Comparison of ENCODE assay signal across 1 cellular context in the genomic region with DNA sequence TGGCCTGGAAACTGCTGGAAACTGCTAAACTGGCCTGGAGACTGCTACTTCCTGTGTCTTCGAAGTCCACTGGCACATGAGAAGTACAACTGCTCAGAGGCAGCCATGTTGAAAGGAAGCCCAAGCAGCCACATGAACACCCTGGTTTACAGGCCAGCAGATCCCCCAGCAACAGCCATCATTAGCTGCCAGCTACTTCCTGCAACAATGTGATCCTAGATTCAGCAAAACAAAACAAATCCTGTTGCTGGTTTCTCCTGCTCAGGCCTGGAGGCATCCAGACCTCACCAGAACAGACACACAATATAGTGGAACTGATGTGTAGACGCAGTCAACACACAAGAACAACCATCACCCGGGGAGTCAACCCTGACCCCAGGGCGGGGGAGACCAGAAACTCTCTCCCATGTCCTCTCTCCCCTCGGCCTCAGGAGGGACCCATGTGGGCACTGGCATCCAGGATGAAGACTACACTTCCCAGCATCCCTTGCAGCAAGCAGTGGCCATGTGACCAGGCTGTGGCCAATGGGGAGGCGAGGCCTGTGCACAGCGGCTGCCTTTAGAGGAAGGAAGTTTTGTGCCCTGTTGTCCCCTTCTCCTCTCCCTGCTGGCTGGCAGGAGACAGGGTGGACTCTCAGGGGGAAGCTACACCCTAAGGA.
A peak's percentile ranks its signal among the peaks of the same experiment; 100 is the strongest.
TF ChIP-seq lines count a peak whose summit lies in the region.

No MANE protein-coding gene starts in this region.

TF ChIP-seq in HepG2, 621 proteins besides CTCF, POLR2A, EP300 and RAD21 (continued from another document):
- TF ChIP-seq, protein P1, sequence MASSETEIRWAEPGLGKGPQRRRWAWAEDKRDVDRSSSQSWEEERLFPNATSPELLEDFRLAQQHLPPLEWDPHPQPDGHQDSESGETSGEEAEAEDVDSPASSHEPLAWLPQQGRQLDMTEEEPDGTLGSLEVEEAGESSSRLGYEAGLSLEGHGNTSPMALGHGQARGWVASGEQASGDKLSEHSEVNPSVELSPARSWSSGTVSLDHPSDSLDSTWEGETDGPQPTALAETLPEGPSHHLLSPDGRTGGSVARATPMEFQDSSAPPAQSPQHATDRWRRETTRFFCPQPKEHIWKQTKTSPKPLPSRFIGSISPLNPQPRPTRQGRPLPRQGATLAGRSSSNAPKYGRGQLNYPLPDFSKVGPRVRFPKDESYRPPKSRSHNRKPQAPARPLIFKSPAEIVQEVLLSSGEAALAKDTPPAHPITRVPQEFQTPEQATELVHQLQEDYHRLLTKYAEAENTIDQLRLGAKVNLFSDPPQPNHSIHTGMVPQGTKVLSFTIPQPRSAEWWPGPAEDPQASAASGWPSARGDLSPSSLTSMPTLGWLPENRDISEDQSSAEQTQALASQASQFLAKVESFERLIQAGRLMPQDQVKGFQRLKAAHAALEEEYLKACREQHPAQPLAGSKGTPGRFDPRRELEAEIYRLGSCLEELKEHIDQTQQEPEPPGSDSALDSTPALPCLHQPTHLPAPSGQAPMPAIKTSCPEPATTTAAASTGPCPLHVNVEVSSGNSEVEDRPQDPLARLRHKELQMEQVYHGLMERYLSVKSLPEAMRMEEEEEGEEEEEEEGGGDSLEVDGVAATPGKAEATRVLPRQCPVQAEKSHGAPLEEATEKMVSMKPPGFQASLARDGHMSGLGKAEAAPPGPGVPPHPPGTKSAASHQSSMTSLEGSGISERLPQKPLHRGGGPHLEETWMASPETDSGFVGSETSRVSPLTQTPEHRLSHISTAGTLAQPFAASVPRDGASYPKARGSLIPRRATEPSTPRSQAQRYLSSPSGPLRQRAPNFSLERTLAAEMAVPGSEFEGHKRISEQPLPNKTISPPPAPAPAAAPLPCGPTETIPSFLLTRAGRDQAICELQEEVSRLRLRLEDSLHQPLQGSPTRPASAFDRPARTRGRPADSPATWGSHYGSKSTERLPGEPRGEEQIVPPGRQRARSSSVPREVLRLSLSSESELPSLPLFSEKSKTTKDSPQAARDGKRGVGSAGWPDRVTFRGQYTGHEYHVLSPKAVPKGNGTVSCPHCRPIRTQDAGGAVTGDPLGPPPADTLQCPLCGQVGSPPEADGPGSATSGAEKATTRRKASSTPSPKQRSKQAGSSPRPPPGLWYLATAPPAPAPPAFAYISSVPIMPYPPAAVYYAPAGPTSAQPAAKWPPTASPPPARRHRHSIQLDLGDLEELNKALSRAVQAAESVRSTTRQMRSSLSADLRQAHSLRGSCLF (CRISPR knock-in tag; IDR thresholded peaks at IDR 0.05; ENCODE audit: borderline replicate concordance) = no peak
- TF ChIP-seq FIP1L1 (IDR thresholded peaks at IDR 0.05; ENCODE audit: borderline replicate concordance, insufficient read depth, low read depth, low read length) (no peak), ATAD3A (CRISPR knock-in tag; IDR thresholded peaks at IDR 0.05) (no peak), DR1 (CRISPR knock-in tag; IDR thresholded peaks at IDR 0.05) (no peak), KDM3A (CRISPR knock-in tag; IDR thresholded peaks at IDR 0.05; ENCODE audit: low read depth) (no peak), FOXA1 (IDR thresholded peaks at IDR 0.05) (no peak), FOXA1 (CRISPR knock-in tag; IDR thresholded peaks at IDR 0.05) (no peak), BORCS8-MEF2B (CRISPR knock-in tag; IDR thresholded peaks at IDR 0.05) (no peak), ZNF737 (CRISPR knock-in tag; IDR thresholded peaks at IDR 0.05; ENCODE audit: borderline replicate concordance) (no peak), ZKSCAN1 (IDR thresholded peaks at IDR 0.05; ENCODE audit: low read length) (no peak), SAP130 (CRISPR knock-in tag; IDR thresholded peaks at IDR 0.05; ENCODE audit: low read depth) (0 out of 2 replicates have a peak, but pooled peaks have one; percentile 17), NKX3-1 (CRISPR knock-in tag; IDR thresholded peaks at IDR 0.05) (no peak), ZFP82 (CRISPR knock-in tag; IDR thresholded peaks at IDR 0.05; ENCODE audit: borderline replicate concordance) (no peak), GTF2F1 (IDR thresholded peaks at IDR 0.05; ENCODE audit: low read length) (no peak), NFIC (IDR thresholded peaks at IDR 0.05; ENCODE audit: low read length) (no peak), ELF1 (CRISPR knock-in tag; IDR thresholded peaks at IDR 0.05) (peak; percentile 66; the same call in 1 of the 2 replicates), SMAD1 (CRISPR knock-in tag; IDR thresholded peaks at IDR 0.05; ENCODE audit: borderline replicate concordance, low read depth) (no peak), SCMH1 (CRISPR knock-in tag; IDR thresholded peaks at IDR 0.05; ENCODE audit: borderline replicate concordance) (no peak), ZNF496 (CRISPR knock-in tag; IDR thresholded peaks at IDR 0.05; ENCODE audit: insufficient replicate concordance) (no peak), REL (CRISPR knock-in tag; conservative IDR thresholded peaks at IDR 0.05) (no peak), YY1 (IDR thresholded peaks at IDR 0.05; ENCODE audit: insufficient read depth, insufficient replicate concordance, low read depth, low read length) (peak; percentile 73), ZNF292 (CRISPR knock-in tag; IDR thresholded peaks at IDR 0.05; ENCODE audit: borderline replicate concordance, low read depth) (no peak)
- TF ChIP-seq, protein P2, sequence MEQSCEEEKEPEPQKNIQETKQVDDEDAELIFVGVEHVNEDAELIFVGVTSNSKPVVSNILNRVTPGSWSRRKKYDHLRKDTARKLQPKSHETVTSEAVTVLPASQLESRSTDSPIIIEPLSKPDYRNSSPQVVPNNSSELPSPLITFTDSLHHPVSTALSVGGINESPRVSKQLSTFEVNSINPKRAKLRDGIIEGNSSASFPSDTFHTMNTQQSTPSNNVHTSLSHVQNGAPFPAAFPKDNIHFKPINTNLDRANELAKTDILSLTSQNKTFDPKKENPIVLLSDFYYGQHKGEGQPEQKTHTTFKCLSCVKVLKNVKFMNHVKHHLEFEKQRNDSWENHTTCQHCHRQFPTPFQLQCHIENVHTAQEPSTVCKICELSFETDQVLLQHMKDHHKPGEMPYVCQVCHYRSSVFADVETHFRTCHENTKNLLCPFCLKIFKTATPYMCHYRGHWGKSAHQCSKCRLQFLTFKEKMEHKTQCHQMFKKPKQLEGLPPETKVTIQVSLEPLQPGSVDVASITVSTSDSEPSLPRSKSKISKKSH (CRISPR knock-in tag; IDR thresholded peaks at IDR 0.05; ENCODE audit: borderline replicate concordance) = 0 out of 2 replicates have a peak, but pooled peaks have one; percentile 42
- TF ChIP-seq, protein P3, sequence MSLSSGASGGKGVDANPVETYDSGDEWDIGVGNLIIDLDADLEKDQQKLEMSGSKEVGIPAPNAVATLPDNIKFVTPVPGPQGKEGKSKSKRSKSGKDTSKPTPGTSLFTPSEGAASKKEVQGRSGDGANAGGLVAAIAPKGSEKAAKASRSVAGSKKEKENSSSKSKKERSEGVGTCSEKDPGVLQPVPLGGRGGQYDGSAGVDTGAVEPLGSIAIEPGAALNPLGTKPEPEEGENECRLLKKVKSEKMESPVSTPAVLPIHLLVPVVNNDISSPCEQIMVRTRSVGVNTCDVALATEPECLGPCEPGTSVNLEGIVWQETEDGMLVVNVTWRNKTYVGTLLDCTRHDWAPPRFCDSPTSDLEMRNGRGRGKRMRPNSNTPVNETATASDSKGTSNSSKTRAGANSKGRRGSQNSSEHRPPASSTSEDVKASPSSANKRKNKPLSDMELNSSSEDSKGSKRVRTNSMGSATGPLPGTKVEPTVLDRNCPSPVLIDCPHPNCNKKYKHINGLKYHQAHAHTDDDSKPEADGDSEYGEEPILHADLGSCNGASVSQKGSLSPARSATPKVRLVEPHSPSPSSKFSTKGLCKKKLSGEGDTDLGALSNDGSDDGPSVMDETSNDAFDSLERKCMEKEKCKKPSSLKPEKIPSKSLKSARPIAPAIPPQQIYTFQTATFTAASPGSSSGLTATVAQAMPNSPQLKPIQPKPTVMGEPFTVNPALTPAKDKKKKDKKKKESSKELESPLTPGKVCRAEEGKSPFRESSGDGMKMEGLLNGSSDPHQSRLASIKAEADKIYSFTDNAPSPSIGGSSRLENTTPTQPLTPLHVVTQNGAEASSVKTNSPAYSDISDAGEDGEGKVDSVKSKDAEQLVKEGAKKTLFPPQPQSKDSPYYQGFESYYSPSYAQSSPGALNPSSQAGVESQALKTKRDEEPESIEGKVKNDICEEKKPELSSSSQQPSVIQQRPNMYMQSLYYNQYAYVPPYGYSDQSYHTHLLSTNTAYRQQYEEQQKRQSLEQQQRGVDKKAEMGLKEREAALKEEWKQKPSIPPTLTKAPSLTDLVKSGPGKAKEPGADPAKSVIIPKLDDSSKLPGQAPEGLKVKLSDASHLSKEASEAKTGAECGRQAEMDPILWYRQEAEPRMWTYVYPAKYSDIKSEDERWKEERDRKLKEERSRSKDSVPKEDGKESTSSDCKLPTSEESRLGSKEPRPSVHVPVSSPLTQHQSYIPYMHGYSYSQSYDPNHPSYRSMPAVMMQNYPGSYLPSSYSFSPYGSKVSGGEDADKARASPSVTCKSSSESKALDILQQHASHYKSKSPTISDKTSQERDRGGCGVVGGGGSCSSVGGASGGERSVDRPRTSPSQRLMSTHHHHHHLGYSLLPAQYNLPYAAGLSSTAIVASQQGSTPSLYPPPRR (CRISPR knock-in tag; IDR thresholded peaks at IDR 0.05; ENCODE audit: borderline replicate concordance) = no peak
